In the genomic region with DNA sequence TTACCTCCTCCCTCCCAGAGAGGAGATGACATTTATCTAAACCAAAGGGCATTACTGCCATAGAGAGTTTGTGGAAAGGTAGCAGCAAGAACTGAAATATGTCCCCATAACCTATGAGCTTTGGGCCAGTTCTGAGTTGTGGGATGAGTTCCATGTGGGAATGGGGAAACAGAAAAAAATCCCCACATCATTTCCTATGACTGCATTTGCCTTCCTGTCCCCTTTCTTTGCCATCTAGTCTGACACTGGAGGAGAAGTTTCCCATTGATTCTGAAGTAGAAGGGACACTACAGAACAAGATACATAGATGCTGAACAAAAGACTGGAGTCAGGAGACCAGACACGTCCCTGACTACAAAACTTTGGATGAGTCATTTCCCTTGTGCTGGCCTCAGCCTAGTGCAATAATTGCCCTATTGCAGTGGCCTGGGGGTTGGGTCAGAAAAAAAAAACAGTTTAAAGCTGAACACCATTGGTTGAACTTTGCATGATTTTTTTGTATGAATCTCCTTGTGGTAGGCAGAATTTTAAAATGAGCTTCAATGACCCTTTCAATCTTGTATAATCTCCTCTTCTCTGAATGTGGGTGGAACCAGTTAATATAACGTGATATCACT, we compare ENCODE assay signal across 12 cellular contexts. TPM values are rescaled to one million over a fixed set of nuclear protein-coding genes. Genes with fewer than 3 reads are reported as not detected.
A peak's percentile ranks its signal among the peaks of the same experiment; 100 is the strongest.
DNase-seq lines count a peak whose midpoint lies in the region; ATAC-seq and TF ChIP-seq lines count a peak whose summit lies in the region.
"Had no signal": no experiment of that assay in that cellular context is flagged by ENCODE, and none has a peak within 500 bp of the region (broad histone marks: within the 10 kb centered on the region; RNA-seq: fewer than 3 reads in every experiment).

No MANE protein-coding gene starts in this region.

- H3K27me3 Mint-ChIP-seq in activated naive CD8-positive, alpha-beta T cell treated with anti-CD3 and anti-CD28 coated beads, Interleukin-2, amount 50 U/mL, for 24 hours: no peaks in the 10 kb centered on the region
- peaks cover 8% of the 10 kb centered on the region for H3K27me3 Mint-ChIP-seq in activated naive CD8-positive, alpha-beta T cell treated with anti-CD3 and anti-CD28 coated beads for 36 hours

- DNase-seq in activated naive CD8-positive, alpha-beta T cell treated with anti-CD3 and anti-CD28 coated beads, Interleukin-2, amount 50 U/mL, for 24 hours: no peak
- no peak for DNase-seq in activated naive CD8-positive, alpha-beta T cell treated with anti-CD3 and anti-CD28 coated beads for 36 hours
- DNase-seq in RWPE1 (ENCODE audit: low spot score) (peak; percentile 51), fibroblast of peridontal ligament (ENCODE audit: extremely low read depth) (peak; percentile 85), stromal cell of bone marrow (ENCODE audit: low read depth) (peak; percentile 81), hepatic stellate cell (ENCODE audit: low spot score) (no peak)
- DNase-seq: CD4-positive, CD25-positive, alpha-beta regulatory T cell had no signal

- H3K9me3 Mint-ChIP-seq in activated naive CD8-positive, alpha-beta T cell treated with anti-CD3 and anti-CD28 coated beads, Interleukin-2, amount 50 U/mL, for 24 hours: peaks cover 3% of the 10 kb centered on the region
- no peaks in the 10 kb centered on the region for H3K9me3 Mint-ChIP-seq in activated naive CD8-positive, alpha-beta T cell treated with anti-CD3 and anti-CD28 coated beads for 36 hours
- H3K9me3 Mint-ChIP-seq: brain; CD4-positive, CD25-positive, alpha-beta regulatory T cell; IgD-negative memory B cell had no signal

- CTCF ChIA-PET in RWPE1 (lab: Yijun Ruan, JAX): interaction anchor here (0.7 kb wide), 1 partner anchor 43 kb away, joined by 3 read pairs; no protein-coding TSS in a partner anchor

- H3K27ac Mint-ChIP-seq in activated naive CD8-positive, alpha-beta T cell treated with anti-CD3 and anti-CD28 coated beads, Interleukin-2, amount 50 U/mL, for 24 hours: peak overlapping the region; percentile 82
- H3K27ac Mint-ChIP-seq in activated naive CD8-positive, alpha-beta T cell treated with anti-CD3 and anti-CD28 coated beads for 36 hours: no peak overlapping the region
- H3K27ac Mint-ChIP-seq: CD4-positive, CD25-positive, alpha-beta regulatory T cell; IgD-negative memory B cell; neural progenitor cell had no signal

- ATAC-seq in activated naive CD8-positive, alpha-beta T cell treated with anti-CD3 and anti-CD28 coated beads, Interleukin-2, amount 50 U/mL, for 24 hours: no peak
- ATAC-seq in GM18519 (IDR thresholded peaks at IDR 0.05; ENCODE audit: low FRiP score, unreplicated experiment) (no peak), HG02642 (IDR thresholded peaks at IDR 0.05; ENCODE audit: poor library complexity, unreplicated experiment) (no peak)

- no peaks in the 10 kb centered on the region for H3K36me3 Mint-ChIP-seq in activated naive CD8-positive, alpha-beta T cell treated with anti-CD3 and anti-CD28 coated beads, Interleukin-2, amount 50 U/mL, for 24 hours (ENCODE audit: low read depth)
- no peaks in the 10 kb centered on the region for H3K36me3 Mint-ChIP-seq in activated naive CD8-positive, alpha-beta T cell treated with anti-CD3 and anti-CD28 coated beads for 36 hours
- H3K36me3 Mint-ChIP-seq: brain; CD4-positive, CD25-positive, alpha-beta regulatory T cell; IgD-negative memory B cell; neural progenitor cell had no signal

- peaks cover 29% of the 10 kb centered on the region for H3K4me1 Mint-ChIP-seq in activated naive CD8-positive, alpha-beta T cell treated with anti-CD3 and anti-CD28 coated beads, Interleukin-2, amount 50 U/mL, for 24 hours
- H3K4me1 Mint-ChIP-seq in activated naive CD8-positive, alpha-beta T cell treated with anti-CD3 and anti-CD28 coated beads for 36 hours: peaks cover 6% of the 10 kb centered on the region
- H3K4me1 Mint-ChIP-seq: brain, IgD-negative memory B cell had no signal

- POLR2A ChIA-PET in RWPE1 (lab: Yijun Ruan, JAX; ENCODE audit: low non-redundant PET): no interaction called here

- TF ChIP-seq CTCF in RWPE1 (conservative IDR thresholded peaks at IDR 0.05; ENCODE audit: low read depth): no peak

- H3K4me3 Mint-ChIP-seq in activated naive CD8-positive, alpha-beta T cell treated with anti-CD3 and anti-CD28 coated beads, Interleukin-2, amount 50 U/mL, for 24 hours: no peak overlapping the region
- H3K4me3 Mint-ChIP-seq in activated naive CD8-positive, alpha-beta T cell treated with anti-CD3 and anti-CD28 coated beads for 36 hours: no peak overlapping the region
- H3K4me3 Mint-ChIP-seq: brain; CD4-positive, CD25-positive, alpha-beta regulatory T cell; IgD-negative memory B cell; neural progenitor cell had no signal

- no peak overlapping the region for H3K27ac ChIP-seq in RWPE1
- H3K27ac ChIP-seq: neural progenitor cell had no signal

RNA-seq across cellular contexts. Expression of a gene that starts 22.1 kb away (rescaled TPM):
- 10 to 100 TPM; 31.4 to 31.7 TPM for total RNA-seq in activated naive CD8-positive, alpha-beta T cell treated with anti-CD3 and anti-CD28 coated beads for 36 hours

RNA-seq across cellular contexts. Expression of a gene that starts 42.1 kb away (rescaled TPM):
- total RNA-seq in activated naive CD8-positive, alpha-beta T cell treated with anti-CD3 and anti-CD28 coated beads for 36 hours: 10 to 100 TPM in 1 of 2 experiments, 1 to 10 TPM in 1; 9.6 to 10.4 TPM

Comparison
In these comparisons a context has a peak if more than half of its experiments do, and no peak if none do; other contexts are left out.
1. DNase-seq: peak in RWPE1 (single experiment), fibroblast of peridontal ligament (single experiment) and stromal cell of bone marrow (single experiment); none in activated naive CD8-positive, alpha-beta T cell treated with anti-CD3 and anti-CD28 coated beads, Interleukin-2, amount 50 U/mL, for 24 hours (single experiment), activated naive CD8-positive, alpha-beta T cell treated with anti-CD3 and anti-CD28 coated beads for 36 hours (single experiment) and hepatic stellate cell (single experiment).